ENCODE assay signal across 8 cellular contexts in genomic region chr5:14156611-14157493, GRCh38. TPM values are rescaled to one million over a fixed set of nuclear protein-coding genes. Genes with fewer than 3 reads are reported as not detected.
DNase-seq lines count a peak whose midpoint lies in the region; ATAC-seq, FAIRE-seq and TF ChIP-seq lines count a peak whose summit lies in the region.

No MANE protein-coding gene starts in this region.

- peak overlapping the region; percentile 74 for H3K4me2 ChIP-seq in DOHH2 (ENCODE audit: low read length)

- intact Hi-C loops in left ventricle myocardium superior (cut with micrococcal nuclease): no loop called here

- no peaks in the 10 kb centered on the region for H3K9me3 ChIP-seq in DOHH2 (ENCODE audit: control insufficient read depth, insufficient read depth, low read length)
- H3K9me3 ChIP-seq in SK-N-MC (ENCODE audit: low read depth, low read length): no peaks in the 10 kb centered on the region

- H3K36me3 ChIP-seq in DOHH2 (ENCODE audit: control insufficient read depth, low read length) (no peaks in the 10 kb centered on the region), SK-N-MC (ENCODE audit: insufficient read depth, low read length) (no peaks in the 10 kb centered on the region)

- H3K27ac ChIP-seq in DOHH2 (ENCODE audit: low read depth, low read length) (peak overlapping the region; percentile 85), SK-N-MC (peak overlapping the region; percentile 26; the same call in 1 of the 2 replicates)

- peaks cover 97% of the 10 kb centered on the region for H3K79me2 ChIP-seq in DOHH2 (ENCODE audit: control insufficient read depth, low read length)

- H3K27me3 ChIP-seq in DOHH2 (ENCODE audit: control insufficient read depth, low read length): no peaks in the 10 kb centered on the region

- peaks cover 81% of the 10 kb centered on the region for H3K4me1 ChIP-seq in DOHH2 (ENCODE audit: control insufficient read depth, low read length)

- H3K4me3 ChIP-seq in DOHH2 (ENCODE audit: low read length) (peak overlapping the region; percentile 61), SK-N-MC (peak overlapping the region; percentile 65)

- peaks cover 2% of the 10 kb centered on the region; the same call in 1 of the 2 replicates for H4K20me1 ChIP-seq in DOHH2 (ENCODE audit: control insufficient read depth, insufficient read depth, low read depth, low read length)

- FAIRE-seq in urothelium cell line (lab: Jason Lieb, UNC): no peak

- ATAC-seq in GM21515 (IDR thresholded peaks at IDR 0.05; ENCODE audit: unreplicated experiment) (peak; percentile 56), left ventricle myocardium superior (peak; percentile 77), GM19324 (IDR thresholded peaks at IDR 0.05; ENCODE audit: low FRiP score, unreplicated experiment) (no peak)

- H3K9ac ChIP-seq in SK-N-MC (ENCODE audit: insufficient read length): no peak overlapping the region

- TF ChIP-seq CTCF in DOHH2 (IDR thresholded peaks at IDR 0.05; ENCODE audit: low read depth, low read length, poor library complexity, severe bottlenecking): no peak

- H3K9me2 ChIP-seq in DOHH2 (replicated peaks; ENCODE audit: control insufficient read depth, low read length): no peaks in the 10 kb centered on the region

- H3F3A ChIP-seq in DOHH2 (ENCODE audit: control insufficient read depth, insufficient read depth): peaks cover 8% of the 10 kb centered on the region

- DNase-seq in HPDE6-E6E7 (ENCODE audit: extremely low spot score) (peak; percentile 91), SK-N-MC (ENCODE audit: low read depth, low spot score) (no peak), left ventricle myocardium superior (no peak), urothelium cell line (ENCODE audit: low spot score) (peak; percentile 87), 8988T (no peak)

RNA-seq across cellular contexts. Expression of gene TRIO, which starts 13.7 kb away (rescaled TPM):
- total RNA-seq in left ventricle myocardium superior: 57.0 TPM

Comparison
In these comparisons a context has a peak if more than half of its experiments do, and no peak if none do; other contexts are left out.
1. DNase-seq: peak in HPDE6-E6E7 (single experiment) and urothelium cell line (single experiment); none in SK-N-MC (single experiment), left ventricle myocardium superior (single experiment) and 8988T (single experiment).